ENCODE assay signal across 9 cellular contexts in genomic region chr19:10567696-10568443, GRCh38. TPM values are rescaled to one million over a fixed set of nuclear protein-coding genes. Genes with fewer than 3 reads are reported as not detected.
DNase-seq lines count a peak whose midpoint lies in the region; ATAC-seq and TF ChIP-seq lines count a peak whose summit lies in the region.
"Had no signal": no experiment of that assay in that cellular context is flagged by ENCODE, and none has a peak within 500 bp of the region (broad histone marks: within the 10 kb centered on the region; RNA-seq: fewer than 3 reads in every experiment).

No MANE protein-coding gene starts in this region.

- H3K9me3 ChIP-seq in AG04450 (ENCODE audit: control insufficient read depth, insufficient read depth, low read length), result no peaks in the 10 kb centered on the region
- no peaks in the 10 kb centered on the region for H3K9me3 ChIP-seq in mononuclear cell (ENCODE audit: low read depth, low read length)

- H3K27ac ChIP-seq in AG04450 (ENCODE audit: low read depth, low read length) (no peak overlapping the region), foreskin keratinocyte (no peak overlapping the region)

- peaks cover 4% of the 10 kb centered on the region for H3K27me3 Mint-ChIP-seq in brain

- H3K4me1 ChIP-seq in mononuclear cell (ENCODE audit: insufficient read depth, low read length) (peaks cover 52% of the 10 kb centered on the region), foreskin keratinocyte (peaks cover 9% of the 10 kb centered on the region)

- ATAC-seq in foreskin keratinocyte, result no peak

- peaks cover 52% of the 10 kb centered on the region for H3K4me1 Mint-ChIP-seq in brain

- H3K9me3 Mint-ChIP-seq in brain, result peaks cover 0 to 10% (median 0%) of the 10 kb centered on the region in 5 experiments

- H3K27me3 ChIP-seq in AG04450 (ENCODE audit: control insufficient read depth, insufficient read depth, low read length), result no peaks in the 10 kb centered on the region
- no peaks in the 10 kb centered on the region for H3K27me3 ChIP-seq in mononuclear cell (ENCODE audit: insufficient read depth, low read length)
- no peaks in the 10 kb centered on the region for H3K27me3 ChIP-seq in foreskin keratinocyte

- POLR2A ChIA-PET in AG04450 (lab: Yijun Ruan, JAX), result interaction anchor here (0.6 kb wide), 1 partner anchor 260 kb away, joined by 3 read pairs; no protein-coding TSS in a partner anchor

- H3K4me3 Mint-ChIP-seq in brain, result peak overlapping the region; percentile 93 to 98 (median 97)

- TF ChIP-seq CTCF in AG04450 (IDR thresholded peaks at IDR 0.05; ENCODE audit: low read depth, low read length), result 0 out of 2 replicates have a peak, but pooled peaks have one; percentile 2
- TF ChIP-seq CTCF in HFF-Myc (IDR thresholded peaks at IDR 0.05; ENCODE audit: low read depth, low read length, missing control alignments), result no peak
- TF ChIP-seq CTCF in brain (conservative IDR thresholded peaks at IDR 0.05), result no peak
- TF ChIP-seq CTCF in foreskin keratinocyte (conservative IDR thresholded peaks at IDR 0.05), result no peak

- H3K4me3 ChIP-seq in AG04450 (ENCODE audit: low read depth, low read length) (peak overlapping the region; percentile 69), HFF-Myc (replicated peaks; ENCODE audit: low read depth, low read length) (peak overlapping the region; percentile 51), mononuclear cell (ENCODE audit: low read length) (peak overlapping the region; percentile 97)

- DNase-seq in AG04450 (ENCODE audit: low read depth, low spot score) (no peak), HFF-Myc (ENCODE audit: extremely low read depth, low read depth) (no peak), SK-N-DZ (ENCODE audit: low spot score) (no peak), LoVo (ENCODE audit: low spot score) (no peak), foreskin keratinocyte (no peak), SIG-M5 treated with dmso at 0.1 percent for 504 hours (lab: John Stamatoyannopoulos, UW; ENCODE audit: unreplicated experiment) (no peak)

- CTCF ChIA-PET in AG04450 (lab: Charles Lee), result interaction anchor here (0.6 to 1.5 kb wide), 5 partner anchors 63 to 150 kb away, joined by 3 to 7 read pairs (median 6); partner anchors contain the start of gene DNM2

- H3K36me3 Mint-ChIP-seq in brain, result no peaks in the 10 kb centered on the region

- H3K27ac Mint-ChIP-seq in brain, result peak overlapping the region; percentile 85 to 97 (median 96)

RNA-seq across cellular contexts. Expression of gene CDKN2D, which starts 0.9 kb away (rescaled TPM):
- 3.9 and 4.3 TPM in 2 replicates for polyA plus RNA-seq in AG04450 (2011; rRNA removed)
- polyA minus RNA-seq in AG04450 (2011; rRNA and poly(A)+ RNA removed), result 2.0 and 2.1 TPM in 2 replicates
- polyA plus RNA-seq in brain (ENCODE audit: insufficient read depth, low read depth, low replicate concordance), result 91.5 TPM
- total RNA-seq in mononuclear cell, result 84.0 TPM
- polyA plus RNA-seq in SK-N-DZ (2014; cell fraction: cytosol; rRNA removed), result 44.6 and 46.5 TPM in 2 replicates
- 28.8 and 30.9 TPM in 2 replicates for polyA plus RNA-seq in SK-N-DZ (2014; cell fraction: nucleus; rRNA removed)
- 6.3 and 6.8 TPM in 2 replicates for total RNA-seq in foreskin keratinocyte
- 8.2 and 10.1 TPM in 2 replicates for polyA plus RNA-seq in foreskin keratinocyte

RNA-seq across cellular contexts. Expression of gene KRI1, which starts 2.1 kb away (rescaled TPM):
- 11.1 and 11.3 TPM in 2 replicates for polyA plus RNA-seq in AG04450 (2011; rRNA removed)
- 9.8 and 11.7 TPM in 2 replicates for polyA minus RNA-seq in AG04450 (2011; rRNA and poly(A)+ RNA removed)
- 23.3 TPM for polyA plus RNA-seq in brain (ENCODE audit: insufficient read depth, low read depth, low replicate concordance)
- 6.7 TPM for total RNA-seq in mononuclear cell
- polyA plus RNA-seq in SK-N-DZ (2014; cell fraction: cytosol; rRNA removed), result 16.4 and 16.9 TPM in 2 replicates
- 59.4 and 62.4 TPM in 2 replicates for polyA plus RNA-seq in SK-N-DZ (2014; cell fraction: nucleus; rRNA removed)
- 19.7 TPM in 2 replicates for total RNA-seq in foreskin keratinocyte
- 20.0 and 20.1 TPM in 2 replicates for polyA plus RNA-seq in foreskin keratinocyte

RNA-seq across cellular contexts. Expression of gene AP1M2, which starts 19.2 kb away (rescaled TPM):
- polyA plus RNA-seq in AG04450 (2011; rRNA removed), result 0.17 TPM in 1 of 2 replicates, not detected in the other
- 0.37 TPM in 1 of 2 replicates, not detected in the other for polyA minus RNA-seq in AG04450 (2011; rRNA and poly(A)+ RNA removed)
- polyA plus RNA-seq in brain (ENCODE audit: insufficient read depth, low read depth, low replicate concordance), result 60.8 TPM
- 0.63 TPM for total RNA-seq in mononuclear cell
- 0.31 and 0.53 TPM in 2 replicates for polyA plus RNA-seq in SK-N-DZ (2014; cell fraction: cytosol; rRNA removed)
- 2.2 TPM in 1 of 2 replicates, not detected in the other for polyA plus RNA-seq in SK-N-DZ (2014; cell fraction: nucleus; rRNA removed)
- 86.6 and 117 TPM in 2 replicates for total RNA-seq in foreskin keratinocyte
- polyA plus RNA-seq in foreskin keratinocyte, result 99.1 and 112 TPM in 2 replicates

RNA-seq across cellular contexts. Expression of gene ATG4D, which starts 24.2 kb away (rescaled TPM):
- 4.6 and 8.7 TPM in 2 replicates for polyA plus RNA-seq in AG04450 (2011; rRNA removed)
- 7.3 and 10.6 TPM in 2 replicates for polyA minus RNA-seq in AG04450 (2011; rRNA and poly(A)+ RNA removed)
- polyA plus RNA-seq in brain (ENCODE audit: insufficient read depth, low read depth, low replicate concordance), result 55.7 TPM
- total RNA-seq in mononuclear cell, result 30.7 TPM
- polyA plus RNA-seq in SK-N-DZ (2014; cell fraction: cytosol; rRNA removed), result 38.7 and 51.2 TPM in 2 replicates
- 31.9 and 55.9 TPM in 2 replicates for polyA plus RNA-seq in SK-N-DZ (2014; cell fraction: nucleus; rRNA removed)
- total RNA-seq in foreskin keratinocyte, result 23.0 and 25.2 TPM in 2 replicates
- 28.6 and 29.7 TPM in 2 replicates for polyA plus RNA-seq in foreskin keratinocyte

RNA-seq across cellular contexts. Expression of gene S1PR5, which starts 50.6 kb away (rescaled TPM):
- polyA plus RNA-seq in AG04450 (2011; rRNA removed) (0.10 and 0.11 TPM in 2 replicates), brain (ENCODE audit: insufficient read depth, low read depth, low replicate concordance) (19.0 TPM), foreskin keratinocyte (13.8 and 14.6 TPM in 2 replicates)
- polyA minus RNA-seq in AG04450 (2011; rRNA and poly(A)+ RNA removed), result not detected in 2 replicates
- total RNA-seq in mononuclear cell (36.9 TPM), foreskin keratinocyte (12.3 and 12.4 TPM in 2 replicates)
- not detected in 2 replicates for polyA plus RNA-seq in SK-N-DZ (2014; cell fraction: cytosol; rRNA removed)
- not detected in 2 replicates for polyA plus RNA-seq in SK-N-DZ (2014; cell fraction: nucleus; rRNA removed)
- total RNA-seq: renal cortical epithelial cell had no signal

Comparison
In these comparisons a context has a peak if more than half of its experiments do, and no peak if none do; other contexts are left out.
1. RNA of gene AP1M2, which starts 19.2 kb away (polyA plus RNA-seq): 99.1 to 112 TPM in foreskin keratinocyte and 60.8 TPM in brain (single experiment); 0.17 TPM in AG04450; every median in the first group is over 10 times any median in the second.
2. Peak in every context shown above with its lines, with median percentiles within 50 percentile points of each other: H3K4me3 ChIP-seq.